Comparison of ENCODE assay signal across 27 cellular contexts in genomic region chr5:95401601-95402000, GRCh38. TPM values are rescaled to one million over a fixed set of nuclear protein-coding genes. Genes with fewer than 3 reads are reported as not detected.
"Had no signal": no experiment of that assay in that cellular context is flagged by ENCODE, and none has a peak within 500 bp of the region (broad histone marks: within the 10 kb centered on the region; RNA-seq: fewer than 3 reads in every experiment).

No MANE protein-coding gene starts in this region.

- H3K4me1 ChIP-seq: gastroesophageal sphincter, right atrium auricular region, stomach, suprapubic skin, upper lobe of right lung had no signal

- H3K27me3 ChIP-seq: body of pancreas, gastroesophageal sphincter, neutrophil, ovary, right atrium auricular region, stomach, suprapubic skin, tibial artery, upper lobe of right lung had no signal

- H3K4me3 ChIP-seq: body of pancreas, coronary artery, gastroesophageal sphincter, ovary, right atrium auricular region, stomach, suprapubic skin, tibial artery, upper lobe of right lung had no signal

- H3K36me3 ChIP-seq: gastroesophageal sphincter, neutrophil, ovary, right atrium auricular region, stomach, suprapubic skin, tibial artery, upper lobe of right lung had no signal

- H3K27ac ChIP-seq: body of pancreas, coronary artery, gastroesophageal sphincter, neutrophil, ovary, right atrium auricular region, stomach, suprapubic skin, tibial artery, upper lobe of right lung had no signal

- DNase-seq: activated B cell treated with CpG ODN at 0.5 μM for 24 hours; activated CD8-positive, alpha-beta memory T cell treated with anti-CD3 and anti-CD28 coated beads, Interleukin-2, amount 10 ng/mL, durations not matched to agents 7 days and 5 days; activated CD8-positive, alpha-beta T cell treated with anti-CD3 and anti-CD28 coated beads, Interleukin-2, amount 10 ng/mL, durations not matched to agents 7 days and 5 days; activated naive CD8-positive, alpha-beta T cell treated with anti-CD3 and anti-CD28 coated beads, Interleukin-2, amount 50 U/mL, for 24 hours; activated T-cell treated with anti-CD3 and anti-CD28 coated beads, Interleukin-2, amount 50 U/mL, for 48 hours; body of pancreas; effector memory CD8-positive, alpha-beta T cell; head of caudate nucleus; kidney; midbrain; naive thymus-derived CD8-positive, alpha-beta T cell; ovary; stimulated activated CD4-positive, alpha-beta T cell treated with anti-CD3 and anti-CD28 coated beads, Interleukin-15, amount 100 ng/mL, for 24 hours; stimulated activated CD4-positive, alpha-beta T cell treated with anti-CD3 and anti-CD28 coated beads, Interleukin-2, amount 100 ng/mL, for 24 hours; stimulated activated naive B cell treated with anti-CD40 and anti-IgM and Interleukin-4, amounts not matched to agents 10 μg/mL and 1 μg/mL and 100 μg/mL, for 72 hours; stomach; T-cell; tibial artery; upper lobe of right lung had no signal

- ATAC-seq: activated CD8-positive, alpha-beta memory T cell treated with anti-CD3 and anti-CD28 coated beads, Interleukin-2, amount 10 ng/mL, durations not matched to agents 7 days and 5 days; activated CD8-positive, alpha-beta T cell treated with anti-CD3 and anti-CD28 coated beads, Interleukin-2, amount 10 ng/mL, durations not matched to agents 7 days and 5 days; activated naive CD8-positive, alpha-beta T cell treated with anti-CD3 and anti-CD28 coated beads, Interleukin-2, amount 50 U/mL, for 24 hours; body of pancreas; effector memory CD8-positive, alpha-beta T cell; gastroesophageal sphincter; naive thymus-derived CD8-positive, alpha-beta T cell; stimulated activated naive B cell treated with anti-CD40 and anti-IgM and Interleukin-4, amounts not matched to agents 10 μg/mL and 1 μg/mL and 100 μg/mL, for 72 hours; T-cell; upper lobe of right lung had no signal

RNA-seq across cellular contexts. Expression of gene FAM81B, which starts 10.4 kb away (rescaled TPM):
- polyA plus RNA-seq: endothelial cell of umbilical vein; esophagus; fibroblast of lung; naive thymus-derived CD8-positive, alpha-beta T cell had no signal
